Comparison of ENCODE assay signal across 1 cellular context in genomic region chrX:136065044-136065671, GRCh38.
TF ChIP-seq lines count a peak whose summit lies in the region.

No MANE protein-coding gene starts in this region.

TF ChIP-seq in HEK293, 187 proteins besides CTCF, POLR2A, EP300 and RAD21 (continued from another document and continues in another):
- TF ChIP-seq SETDB1 (IDR thresholded peaks at IDR 0.05; ENCODE audit: insufficient read length, low read length) (no peak), ZBTB10 (tag by site-specific recombination; IDR thresholded peaks at IDR 0.05) (no peak), ZNF155 (tag by site-specific recombination; IDR thresholded peaks at IDR 0.05) (no peak), HOXD13 (CRISPR knock-in tag; IDR thresholded peaks at IDR 0.05; ENCODE audit: borderline replicate concordance) (no peak), ZNF658 (tag by site-specific recombination; IDR thresholded peaks at IDR 0.05) (no peak), ZNF404 (tag by site-specific recombination; IDR thresholded peaks at IDR 0.05) (no peak), ZNF239 (tag by site-specific recombination; IDR thresholded peaks at IDR 0.05) (no peak), ZNF324 (tag by site-specific recombination; IDR thresholded peaks at IDR 0.05) (0 out of 2 replicates have a peak, but pooled peaks have one; percentile 56), ZNF433 (tag by site-specific recombination; IDR thresholded peaks at IDR 0.05; ENCODE audit: low read depth) (no peak), ZBTB7A (tag by site-specific recombination; IDR thresholded peaks at IDR 0.05; ENCODE audit: low read depth) (no peak), ZNF302 (tag by site-specific recombination; IDR thresholded peaks at IDR 0.05; ENCODE audit: low read depth) (no peak), GLIS2 (tag by site-specific recombination; IDR thresholded peaks at IDR 0.05) (0 out of 2 replicates have a peak, but pooled peaks have one; percentile 7), SP2 (tag by site-specific recombination; IDR thresholded peaks at IDR 0.05) (peak; percentile 52), ZNF274 (IDR thresholded peaks at IDR 0.05; ENCODE audit: low read length) (no peak), ZNF274 (tag by site-specific recombination; IDR thresholded peaks at IDR 0.05; ENCODE audit: borderline replicate concordance) (no peak), ZNF426 (tag by site-specific recombination; IDR thresholded peaks at IDR 0.05) (no peak), KLF9 (tag by site-specific recombination; IDR thresholded peaks at IDR 0.05; ENCODE audit: low read depth) (no peak), ZFHX2 (tag by site-specific recombination; conservative IDR thresholded peaks at IDR 0.05) (no peak), ZNF549 (tag by site-specific recombination; IDR thresholded peaks at IDR 0.05) (no peak), BCL11A (tag by site-specific recombination; IDR thresholded peaks at IDR 0.05; ENCODE audit: low read depth) (peak; percentile 78; the same call in 1 of the 2 replicates), ZNF350 (tag by site-specific recombination; IDR thresholded peaks at IDR 0.05) (no peak), ZNF704 (tag by site-specific recombination; IDR thresholded peaks at IDR 0.05) (no peak), ZNF138 (tag by site-specific recombination; IDR thresholded peaks at IDR 0.05; ENCODE audit: borderline replicate concordance) (no peak), ZNF280C (tag by site-specific recombination; IDR thresholded peaks at IDR 0.05) (no peak), ZSCAN5A (tag by site-specific recombination; IDR thresholded peaks at IDR 0.05) (no peak), ZNF391 (tag by site-specific recombination; IDR thresholded peaks at IDR 0.05; ENCODE audit: borderline replicate concordance, low read depth) (no peak), REST (tag by site-specific recombination; IDR thresholded peaks at IDR 0.05) (no peak), ZNF548 (tag by site-specific recombination; IDR thresholded peaks at IDR 0.05) (no peak), ZNF621 (tag by site-specific recombination; IDR thresholded peaks at IDR 0.05) (no peak), ZNF623 (tag by site-specific recombination; IDR thresholded peaks at IDR 0.05) (no peak), ZNF610 (tag by site-specific recombination; IDR thresholded peaks at IDR 0.05; ENCODE audit: borderline replicate concordance) (peak; percentile 63), ZNF366 (tag by site-specific recombination; conservative IDR thresholded peaks at IDR 0.05) (peak; percentile 94), OVOL3 (tag by site-specific recombination; IDR thresholded peaks at IDR 0.05) (no peak; the same call in 1 of the 2 replicates), ZNF624 (tag by site-specific recombination; IDR thresholded peaks at IDR 0.05) (no peak), ZNF335 (tag by site-specific recombination; conservative IDR thresholded peaks at IDR 0.05) (peak; percentile 62; the same call in 1 of the 2 replicates), ZNF37A (tag by site-specific recombination; IDR thresholded peaks at IDR 0.05) (no peak), ZBTB17 (tag by site-specific recombination; IDR thresholded peaks at IDR 0.05) (peak; percentile 93), ZNF629 (tag by site-specific recombination; IDR thresholded peaks at IDR 0.05) (peak; percentile 98), ZNF701 (tag by site-specific recombination; IDR thresholded peaks at IDR 0.05) (no peak), ZNF121 (tag by site-specific recombination; IDR thresholded peaks at IDR 0.05) (no peak), ZNF2 (tag by site-specific recombination; IDR thresholded peaks at IDR 0.05) (peak; percentile 65; the same call in 1 of the 2 replicates), ZNF747 (tag by site-specific recombination; IDR thresholded peaks at IDR 0.05) (no peak), SCRT2 (tag by site-specific recombination; IDR thresholded peaks at IDR 0.05) (no peak), ZNF48 (tag by site-specific recombination; IDR thresholded peaks at IDR 0.05) (no peak), BCL11B (tag by site-specific recombination; IDR thresholded peaks at IDR 0.05; ENCODE audit: low read depth) (no peak), ZNF18 (tag by site-specific recombination; IDR thresholded peaks at IDR 0.05) (no peak), ZNF19 (tag by site-specific recombination; IDR thresholded peaks at IDR 0.05; ENCODE audit: low read depth) (no peak), KLF8 (tag by site-specific recombination; IDR thresholded peaks at IDR 0.05) (peak; percentile 93), ZBTB26 (tag by site-specific recombination; optimal IDR thresholded peaks at IDR 0.05) (no peak), ZNF214 (tag by site-specific recombination; IDR thresholded peaks at IDR 0.05; ENCODE audit: borderline replicate concordance) (no peak), ZNF23 (tag by site-specific recombination; IDR thresholded peaks at IDR 0.05; ENCODE audit: borderline replicate concordance) (no peak), ZNF626 (tag by site-specific recombination; IDR thresholded peaks at IDR 0.05) (no peak), TRIM28 (IDR thresholded peaks at IDR 0.05; ENCODE audit: borderline replicate concordance, low read length) (peak; percentile 78; the same call in 1 of the 2 replicates), ZNF146 (tag by site-specific recombination; IDR thresholded peaks at IDR 0.05) (0 out of 2 replicates have a peak, but pooled peaks have one; percentile 30), ZNF571 (tag by site-specific recombination; IDR thresholded peaks at IDR 0.05) (no peak), FEZF1 (tag by site-specific recombination; IDR thresholded peaks at IDR 0.05) (peak; percentile 90), ZNF488 (tag by site-specific recombination; IDR thresholded peaks at IDR 0.05) (no peak; the same call in 1 of the 2 replicates), YY2 (tag by site-specific recombination; IDR thresholded peaks at IDR 0.05) (no peak)
